ENCODE assay signal across 20 cellular contexts in the genomic region with DNA sequence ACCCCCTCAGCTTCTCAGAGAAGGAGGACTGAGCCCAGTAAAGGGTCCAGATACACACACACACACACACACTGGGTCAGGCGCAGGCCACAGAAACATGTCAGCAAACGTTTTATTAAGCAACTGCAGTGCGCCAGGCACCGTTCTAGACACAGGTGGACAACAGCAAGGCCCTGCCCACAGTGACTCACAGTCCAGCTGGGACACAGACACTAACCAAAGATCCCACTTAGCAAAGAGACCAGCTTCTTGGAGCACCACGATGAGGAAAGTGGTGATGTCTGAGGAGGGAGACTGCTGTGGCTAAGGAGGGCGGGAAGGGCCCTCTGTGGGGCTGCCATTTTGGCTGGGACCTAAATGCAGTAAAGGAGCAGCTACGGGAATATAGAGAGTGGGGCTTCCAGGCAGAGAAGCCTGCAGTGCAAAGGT. TPM values are rescaled to one million over a fixed set of nuclear protein-coding genes. Genes with fewer than 3 reads are reported as not detected.
DNase-seq lines count a peak whose midpoint lies in the region; ATAC-seq and TF ChIP-seq lines count a peak whose summit lies in the region.
"Had no signal": no experiment of that assay in that cellular context is flagged by ENCODE, and none has a peak within 500 bp of the region (broad histone marks: within the 10 kb centered on the region; RNA-seq: fewer than 3 reads in every experiment).

No MANE protein-coding gene starts in this region.

- H3K9me3 Mint-ChIP-seq in endodermal cell, result no peaks in the 10 kb centered on the region
- H3K9me3 Mint-ChIP-seq: activated naive CD4-positive, alpha-beta T cell treated with anti-CD3 and anti-CD28 coated beads, Interleukin-2, amount 50 U/mL, for 24 hours; brain had no signal

- H3K27ac ChIP-seq in 22Rv1, result peak overlapping the region; percentile 63
- H3K27ac ChIP-seq in endodermal cell (ENCODE audit: low read depth, low read length), result no peak overlapping the region
- peak overlapping the region in 1 of 4 donors; percentile 67 for H3K27ac ChIP-seq in tibial nerve
- H3K27ac ChIP-seq: esophagus muscularis mucosa, heart left ventricle, SJCRH30 had no signal

- TF ChIP-seq POLR2A in NB4 (IDR thresholded peaks at IDR 0.05; ENCODE audit: extremely low read depth, insufficient read length), result no peak
- TF ChIP-seq POLR2A in tibial nerve (IDR thresholded peaks at IDR 0.05), result no peak

- no peak for TF ChIP-seq CTCF in 22Rv1 (IDR thresholded peaks at IDR 0.05)
- no peak for TF ChIP-seq CTCF in NB4 (IDR thresholded peaks at IDR 0.05; ENCODE audit: low read depth, low read length)
- TF ChIP-seq CTCF in endodermal cell (conservative IDR thresholded peaks at IDR 0.05), result no peak
- TF ChIP-seq CTCF in tibial nerve (IDR thresholded peaks at IDR 0.05), result no peak

- no peak overlapping the region for H3K9ac ChIP-seq in endodermal cell (ENCODE audit: extremely low read depth, low read length, poor library complexity, severe bottlenecking)

- H3K36me3 ChIP-seq in endodermal cell (ENCODE audit: control insufficient read depth, insufficient read depth, low read length) (peaks cover under 1% of the 10 kb centered on the region), tibial nerve (peaks cover 0 to 29% (median 0%) of the 10 kb centered on the region in 3 donors)
- H3K36me3 ChIP-seq: SJCRH30 had no signal

- no peaks in the 10 kb centered on the region for H3K9me3 ChIP-seq in endodermal cell (ENCODE audit: control insufficient read depth, low read length)
- H3K9me3 ChIP-seq in tibial nerve, result no peaks in the 10 kb centered on the region
- H3K9me3 ChIP-seq: esophagus muscularis mucosa, heart left ventricle, SJCRH30 had no signal

- no peak overlapping the region for H3K4me3 ChIP-seq in NB4 (ENCODE audit: low read depth, low read length)
- H3K4me3 ChIP-seq in endodermal cell (ENCODE audit: low read length), result no peak overlapping the region
- H3K4me3 ChIP-seq in tibial nerve, result no peak overlapping the region
- H3K4me3 ChIP-seq: esophagus muscularis mucosa, heart left ventricle, SJCRH30 had no signal

- H3K27me3 Mint-ChIP-seq in endodermal cell (ENCODE audit: insufficient read depth), result no peaks in the 10 kb centered on the region
- H3K27me3 Mint-ChIP-seq: activated naive CD4-positive, alpha-beta T cell treated with anti-CD3 and anti-CD28 coated beads, Interleukin-2, amount 50 U/mL, for 24 hours had no signal

- no peak overlapping the region for H3K4me3 Mint-ChIP-seq in endodermal cell
- H3K4me3 Mint-ChIP-seq: activated naive CD4-positive, alpha-beta T cell treated with anti-CD3 and anti-CD28 coated beads, Interleukin-2, amount 50 U/mL, for 24 hours; brain had no signal

- in situ Hi-C loops in KBM-7 (cut with MboI; ENCODE audit: low pct_unique_long_range_greater_than_20kb, low sequenced_read_pairs), result no loop called here

- WGBS in endodermal cell (ENCODE audit: insufficient coverage in 1 of 2, insufficient read length in 1 of 2), 2 experiments, result 88 to 94% methylated on average over 6 to 7 of the region's 7 CpGs
- 74 to 86% methylated on average over 7 of the region's 7 CpGs for WGBS in tibial nerve, 2 donors

- peaks cover 21% of the 10 kb centered on the region for H3K4me1 ChIP-seq in endodermal cell (ENCODE audit: control insufficient read depth, insufficient read depth, low read length)
- H3K4me1 ChIP-seq in tibial nerve, result peaks cover 0 to 5% (median 0%) of the 10 kb centered on the region in 4 donors
- H3K4me1 ChIP-seq: esophagus muscularis mucosa had no signal

- peak; percentile 44 for DNase-seq in NB4 (ENCODE audit: low read depth)
- peak; percentile 29 for DNase-seq in endodermal cell
- peak; percentile 71 for DNase-seq in myocyte (ENCODE audit: low read depth)
- DNase-seq in KBM-7, result no peak
- DNase-seq in tibial nerve (ENCODE audit: low spot score in 2 of 2), result no peak
- DNase-seq in DMS153 (lab: John Stamatoyannopoulos, UW), result no peak
- DNase-seq: GOT3; Kasumi-1; kidney; NCI-H2227 treated with DMSO at 0.1 percent for 48 hours; SJCRH30; stimulated activated naive CD4-positive, alpha-beta T cell had no signal

- TF ChIP-seq EP300 in tibial nerve (IDR thresholded peaks at IDR 0.05), result no peak

- no peaks in the 10 kb centered on the region for H3K36me3 Mint-ChIP-seq in endodermal cell (ENCODE audit: low read depth)
- H3K36me3 Mint-ChIP-seq: activated naive CD4-positive, alpha-beta T cell treated with anti-CD3 and anti-CD28 coated beads, Interleukin-2, amount 50 U/mL, for 24 hours had no signal

- H3K27ac Mint-ChIP-seq in endodermal cell, result peak overlapping the region; percentile 52
- H3K27ac Mint-ChIP-seq: activated naive CD4-positive, alpha-beta T cell treated with anti-CD3 and anti-CD28 coated beads, Interleukin-2, amount 50 U/mL, for 24 hours had no signal

- no peak for ATAC-seq in GM18498 (IDR thresholded peaks at IDR 0.05; ENCODE audit: unreplicated experiment)
- ATAC-seq: heart left ventricle had no signal

- H3K27me3 ChIP-seq in endodermal cell (ENCODE audit: control insufficient read depth, insufficient read depth, low read length, poor library complexity, severe bottlenecking), result no peaks in the 10 kb centered on the region
- H3K27me3 ChIP-seq in tibial nerve, result no peaks in the 10 kb centered on the region
- H3K27me3 ChIP-seq: esophagus muscularis mucosa, heart left ventricle, SJCRH30 had no signal

- H3K4me1 Mint-ChIP-seq in endodermal cell, result peaks cover 52% of the 10 kb centered on the region
- H3K4me1 Mint-ChIP-seq: activated naive CD4-positive, alpha-beta T cell treated with anti-CD3 and anti-CD28 coated beads, Interleukin-2, amount 50 U/mL, for 24 hours had no signal

RNA-seq across cellular contexts. Expression of gene VILL, which starts 2.8 kb away (rescaled TPM):
- 10 to 100 TPM; 16.0 to 21.3 TPM for total RNA-seq in endodermal cell
- 4.4 TPM for polyA plus RNA-seq in endodermal cell (2013, experiment 1 of 2)
- 3.5 TPM for polyA plus RNA-seq in endodermal cell (2013, experiment 2 of 2)
- 5.5 and 7.9 TPM in 2 replicates for total RNA-seq in myocyte
- polyA plus RNA-seq in myocyte (2012), result 4.0 TPM
- 10 to 100 TPM; 13.6 to 16.5 (median 15.3) TPM for total RNA-seq in tibial nerve

RNA-seq across cellular contexts. Expression of gene PLCD1, which starts 41.7 kb away (rescaled TPM):
- total RNA-seq in endodermal cell, result 10 to 100 TPM; 54.3 to 66.6 TPM
- polyA plus RNA-seq in endodermal cell (2013, experiment 1 of 2), result 45.4 TPM
- 46.2 TPM for polyA plus RNA-seq in endodermal cell (2013, experiment 2 of 2)
- 11.2 and 19.6 TPM in 2 replicates for total RNA-seq in myocyte
- polyA plus RNA-seq in myocyte (2012), result 23.5 TPM
- total RNA-seq in tibial nerve, result 10 to 100 TPM; 43.8 to 48.6 (median 48.0) TPM

RNA-seq across cellular contexts. Expression of gene DLEC1, which starts 51.2 kb away (rescaled TPM):
- total RNA-seq in endodermal cell (1 to 10 TPM; 3.9 to 6.0 TPM), myocyte (not detected in 2 replicates), tibial nerve (10 to 100 TPM in 1 of 4 donors, 1 to 10 TPM in 3; 3.7 to 96.0 (median 7.1) TPM)
- 1.5 TPM for polyA plus RNA-seq in endodermal cell (2013, experiment 1 of 2)
- 0.83 TPM for polyA plus RNA-seq in endodermal cell (2013, experiment 2 of 2)
- polyA plus RNA-seq in myocyte (2012), result 0.09 TPM
- total RNA-seq: A673, G401, SJCRH30 had no signal

Comparison
In these comparisons a context has a peak if more than half of its experiments do, and no peak if none do; other contexts are left out.
1. DNase-seq: peak in NB4 (single experiment), endodermal cell (single experiment) and myocyte (single experiment); none in KBM-7 (single experiment), tibial nerve (0 of 2) and DMS153 (single experiment).